In the genomic region with DNA sequence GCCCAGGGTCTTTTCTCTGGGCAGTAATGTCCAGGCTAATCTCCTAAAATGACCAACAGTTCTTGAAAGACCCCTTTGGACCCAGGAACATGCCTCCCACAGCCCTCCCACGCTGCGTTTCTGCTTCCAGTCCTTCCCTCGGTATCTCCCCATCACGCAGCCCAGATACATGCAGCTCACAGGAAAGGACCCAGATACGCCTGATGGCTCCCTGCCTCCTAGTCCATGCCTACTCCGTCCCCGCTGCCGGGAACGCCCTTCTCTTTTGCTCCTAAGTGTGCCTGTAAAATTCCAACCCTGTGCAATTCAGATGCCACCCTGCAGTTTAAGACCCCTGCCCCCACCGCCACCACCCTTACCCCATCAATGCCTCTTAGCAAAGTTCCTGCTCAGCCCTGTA, we compare ENCODE assay signal across 16 cellular contexts. TPM values are rescaled to one million over a fixed set of nuclear protein-coding genes. Genes with fewer than 3 reads are reported as not detected.
"Had no signal": no experiment of that assay in that cellular context is flagged by ENCODE, and none has a peak within 500 bp of the region (broad histone marks: within the 10 kb centered on the region; RNA-seq: fewer than 3 reads in every experiment).

No MANE protein-coding gene starts in this region.

- H3K4me1 ChIP-seq: ascending aorta, psoas muscle, testis had no signal

- H3K27ac ChIP-seq: ascending aorta, psoas muscle, testis had no signal

- H3K4me1 Mint-ChIP-seq: activated naive CD8-positive, alpha-beta T cell treated with anti-CD3 and anti-CD28 coated beads, Interleukin-2, amount 50 U/mL, for 24 hours; naive thymus-derived CD4-positive, alpha-beta T cell had no signal

- H3K4me3 ChIP-seq: ascending aorta, lung, psoas muscle, testis had no signal

- H3K36me3 Mint-ChIP-seq: naive thymus-derived CD4-positive, alpha-beta T cell had no signal

- H3K27ac Mint-ChIP-seq: activated naive CD8-positive, alpha-beta T cell treated with anti-CD3 and anti-CD28 coated beads, Interleukin-2, amount 50 U/mL, for 24 hours; naive thymus-derived CD4-positive, alpha-beta T cell had no signal

- DNase-seq: activated CD4-positive, CD25-positive, alpha-beta regulatory T cell treated with anti-CD3 and anti-CD28 coated beads, Interleukin-2, amount 50 U/mL, for 72 hours; activated gamma-delta T cell; activated naive CD8-positive, alpha-beta T cell treated with anti-CD3 and anti-CD28 coated beads, Interleukin-2, amount 50 U/mL, for 24 hours; foreskin melanocyte; head of caudate nucleus; left colon; naive thymus-derived CD4-positive, alpha-beta T cell; nucleus accumbens; psoas muscle; stimulated activated naive CD8-positive, alpha-beta T cell treated with anti-CD3 and anti-CD28 coated beads, Interleukin-15, Interleukin-2, amounts not matched to agents 100 U/mL and 50 U/mL, for 24 hours; testis had no signal

- H3K9me3 ChIP-seq: ascending aorta, testis had no signal

- ATAC-seq: left colon; naive thymus-derived CD4-positive, alpha-beta T cell; psoas muscle; sciatic nerve; stimulated activated naive CD8-positive, alpha-beta T cell treated with anti-CD3 and anti-CD28 coated beads, Interleukin-15, Interleukin-2, amounts not matched to agents 100 U/mL and 50 U/mL, for 24 hours had no signal

- H3K36me3 ChIP-seq: ascending aorta had no signal

- H3K27me3 ChIP-seq: ascending aorta, testis had no signal

- H3K4me3 Mint-ChIP-seq: activated naive CD8-positive, alpha-beta T cell treated with anti-CD3 and anti-CD28 coated beads, Interleukin-2, amount 50 U/mL, for 24 hours; naive thymus-derived CD4-positive, alpha-beta T cell had no signal

RNA-seq across cellular contexts. Expression of a gene that starts 0.8 kb away (rescaled TPM):
- total RNA-seq: endothelial cell of umbilical vein; T-helper 2 cell treated with Interferon-gamma antibody and Interleukin-4, amounts not matched to agents 100 ng/mL and 5 ng/mL, for 36 hours had no signal
